ENCODE assay signal across 1 cellular context in the genomic region with DNA sequence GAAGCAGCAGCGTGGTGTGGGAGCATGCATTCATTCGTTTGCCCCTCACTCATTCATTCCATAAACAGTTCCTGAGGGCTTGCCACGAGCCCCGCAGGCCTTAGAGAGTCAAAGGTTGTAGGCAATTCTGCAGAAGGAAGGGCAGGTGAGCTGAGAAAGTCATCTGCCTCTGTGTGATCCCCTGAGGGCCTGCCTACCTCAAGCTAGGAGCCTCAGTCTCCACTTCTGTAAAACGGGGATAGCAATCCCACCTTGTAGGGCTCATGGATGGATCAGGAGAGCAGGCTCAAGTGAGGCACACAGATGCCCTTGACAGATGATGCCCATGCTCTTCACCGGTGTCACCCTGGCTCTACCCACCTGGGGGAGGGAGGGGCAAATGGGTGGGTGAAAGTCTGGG.
TF ChIP-seq lines count a peak whose summit lies in the region.

No MANE protein-coding gene starts in this region.

TF ChIP-seq in IMR-90, 13 proteins besides CTCF, POLR2A, EP300 and RAD21:
- no peak for TF ChIP-seq NFE2L2 (IDR thresholded peaks at IDR 0.05; ENCODE audit: low read depth, low read length)
- no peak for TF ChIP-seq RCOR1 (IDR thresholded peaks at IDR 0.05; ENCODE audit: insufficient replicate concordance, low read length)
- no peak for TF ChIP-seq FOS (IDR thresholded peaks at IDR 0.05; ENCODE audit: low read depth, low read length)
- no peak for TF ChIP-seq MXI1 (IDR thresholded peaks at IDR 0.05; ENCODE audit: borderline replicate concordance, low read depth, low read length)
- TF ChIP-seq USF2 (IDR thresholded peaks at IDR 0.05; ENCODE audit: low read depth, low read length) = no peak
- TF ChIP-seq MAZ (IDR thresholded peaks at IDR 0.05; ENCODE audit: borderline replicate concordance, low read depth, low read length) = no peak
- TF ChIP-seq CHD1 (IDR thresholded peaks at IDR 0.05; ENCODE audit: low read depth, low read length) = no peak
- TF ChIP-seq MAFK (IDR thresholded peaks at IDR 0.05; ENCODE audit: low read depth, low read length) = no peak
